ENCODE assay signal across 1 cellular context in the genomic region with DNA sequence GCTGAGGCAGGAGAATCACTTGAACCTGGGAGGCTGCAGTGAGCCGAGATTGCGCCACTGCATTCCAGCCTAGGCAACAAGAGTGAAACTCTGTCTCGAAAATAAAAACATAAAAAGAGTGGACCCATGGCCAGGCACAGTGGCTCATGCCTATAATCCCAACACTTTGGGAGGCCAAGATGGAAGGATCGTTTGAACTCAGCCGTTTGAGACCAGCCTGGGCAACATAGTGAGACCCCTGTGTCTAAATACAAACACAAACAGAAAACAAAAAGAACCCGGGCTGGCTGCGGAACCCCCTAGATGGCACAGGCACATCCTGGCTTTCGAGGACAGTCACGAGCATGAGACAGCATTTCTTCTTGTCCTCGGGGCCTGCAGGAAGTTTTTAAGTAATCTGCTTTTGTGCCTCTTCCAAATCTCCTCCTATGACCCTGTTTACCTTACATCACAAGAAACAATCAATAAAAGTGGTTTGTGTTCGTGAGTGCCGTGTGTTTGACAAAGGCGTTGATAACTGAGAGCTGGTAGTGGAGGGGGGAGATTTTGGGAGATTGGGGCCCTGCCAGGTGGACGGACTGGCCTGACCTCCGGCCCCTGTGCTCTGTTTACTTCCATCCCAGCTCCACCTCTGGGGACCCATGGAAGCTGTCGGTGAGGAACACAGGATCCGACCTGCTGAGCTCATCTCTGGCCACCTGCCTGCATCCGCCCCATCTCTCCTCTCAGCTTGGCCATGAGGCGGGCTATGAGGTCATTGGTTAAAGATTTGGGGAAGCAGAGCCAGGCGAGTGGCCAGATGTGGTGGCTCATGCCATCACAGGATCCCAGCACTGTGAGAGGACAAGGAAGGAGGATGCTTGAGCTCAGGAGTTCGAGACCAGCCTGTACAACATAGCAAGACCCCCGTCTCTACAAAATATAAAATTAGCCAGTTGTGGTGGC.
A peak's percentile ranks its signal among the peaks of the same experiment; 100 is the strongest.
TF ChIP-seq lines count a peak whose summit lies in the region.

No MANE protein-coding gene starts in this region.

TF ChIP-seq in K562, 482 proteins besides CTCF, POLR2A, EP300 and RAD21 (continued from another document and continues in another):
- TF ChIP-seq, protein P1, sequence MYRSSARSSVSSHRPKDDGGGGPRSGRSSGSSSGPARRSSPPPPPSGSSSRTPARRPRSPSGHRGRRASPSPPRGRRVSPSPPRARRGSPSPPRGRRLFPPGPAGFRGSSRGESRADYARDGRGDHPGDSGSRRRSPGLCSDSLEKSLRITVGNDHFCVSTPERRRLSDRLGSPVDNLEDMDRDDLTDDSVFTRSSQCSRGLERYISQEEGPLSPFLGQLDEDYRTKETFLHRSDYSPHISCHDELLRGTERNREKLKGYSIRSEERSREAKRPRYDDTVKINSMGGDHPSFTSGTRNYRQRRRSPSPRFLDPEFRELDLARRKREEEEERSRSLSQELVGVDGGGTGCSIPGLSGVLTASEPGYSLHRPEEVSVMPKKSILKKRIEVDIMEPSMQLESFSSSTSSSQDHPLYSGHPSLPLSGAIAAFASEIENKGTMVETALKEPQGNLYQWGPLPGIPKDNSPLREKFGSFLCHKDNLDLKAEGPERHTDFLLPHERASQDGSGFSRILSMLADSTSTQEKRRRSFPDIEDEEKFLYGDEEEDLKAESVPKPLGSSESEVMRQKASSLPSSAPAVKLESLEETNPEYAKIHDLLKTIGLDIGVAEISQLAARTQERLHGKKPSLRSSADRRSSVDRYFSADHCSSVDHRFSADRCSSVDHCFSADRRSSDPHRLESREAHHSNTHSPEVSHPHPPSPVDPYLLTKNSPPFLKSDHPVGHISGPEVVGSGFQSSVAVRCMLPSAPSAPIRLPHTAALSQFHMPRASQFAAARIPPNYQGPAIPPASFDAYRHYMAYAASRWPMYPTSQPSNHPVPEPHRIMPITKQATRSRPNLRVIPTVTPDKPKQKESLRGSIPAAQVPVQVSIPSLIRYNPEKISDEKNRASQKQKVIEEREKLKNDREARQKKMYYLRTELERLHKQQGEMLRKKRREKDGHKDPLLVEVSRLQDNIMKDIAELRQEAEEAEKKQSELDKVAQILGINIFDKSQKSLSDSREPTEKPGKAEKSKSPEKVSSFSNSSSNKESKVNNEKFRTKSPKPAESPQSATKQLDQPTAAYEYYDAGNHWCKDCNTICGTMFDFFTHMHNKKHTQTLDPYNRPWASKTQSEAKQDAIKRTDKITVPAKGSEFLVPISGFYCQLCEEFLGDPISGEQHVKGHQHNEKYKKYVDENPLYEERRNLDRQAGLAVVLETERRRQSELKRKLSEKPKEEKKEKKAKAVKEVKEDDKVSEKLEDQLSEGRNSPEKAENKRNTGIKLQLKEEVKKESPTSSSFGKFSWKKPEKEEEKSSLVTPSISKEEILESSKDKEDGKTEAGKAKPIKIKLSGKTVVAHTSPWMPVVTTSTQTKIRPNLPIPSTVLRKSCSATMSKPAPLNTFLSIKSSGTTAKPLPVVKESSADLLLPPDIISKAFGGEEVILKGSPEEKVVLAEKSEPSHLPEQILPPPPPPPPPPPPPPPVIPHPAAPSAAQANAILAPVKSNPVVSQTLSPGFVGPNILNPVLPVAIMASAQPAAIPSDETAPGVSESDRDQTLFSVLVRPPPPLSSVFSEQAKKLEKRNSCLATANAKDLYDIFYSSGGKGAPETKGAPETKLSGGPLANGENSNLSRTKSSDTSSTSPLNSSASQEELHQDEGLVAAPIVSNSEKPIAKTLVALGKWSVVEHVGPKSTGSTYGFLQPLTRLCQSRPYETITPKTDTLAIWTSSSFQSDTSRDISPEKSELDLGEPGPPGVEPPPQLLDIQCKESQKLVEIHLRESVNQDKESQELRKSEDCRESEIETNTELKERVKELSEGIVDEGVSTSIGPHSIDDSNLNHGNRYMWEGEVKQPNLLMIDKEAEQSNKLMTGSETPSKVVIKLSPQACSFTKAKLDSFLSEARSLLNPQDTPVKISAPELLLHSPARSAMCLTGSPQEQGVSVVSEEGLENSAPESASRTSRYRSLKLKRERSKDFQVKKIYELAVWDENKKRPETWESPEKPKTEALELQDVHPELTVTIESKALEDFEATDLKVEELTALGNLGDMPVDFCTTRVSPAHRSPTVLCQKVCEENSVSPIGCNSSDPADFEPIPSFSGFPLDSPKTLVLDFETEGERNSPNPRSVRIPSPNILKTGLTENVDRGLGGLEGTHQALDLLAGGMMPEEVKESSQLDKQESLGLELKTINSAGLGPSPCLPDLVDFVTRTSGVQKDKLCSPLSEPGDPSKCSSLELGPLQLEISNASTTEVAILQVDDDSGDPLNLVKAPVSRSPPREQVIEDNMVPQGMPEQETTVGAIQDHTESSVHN (IDR thresholded peaks at IDR 0.05; ENCODE audit: borderline replicate concordance in 1 of 2, low read depth in 1 of 2) = 0 out of 4 replicates have a peak, but pooled peaks of 1 of the 2 experiments have one; percentile 39
- TF ChIP-seq ZNF589 (CRISPR knock-in tag; IDR thresholded peaks at IDR 0.05; ENCODE audit: low read depth) = peak; percentile 81
- TF ChIP-seq FOXA3 (CRISPR knock-in tag; conservative IDR thresholded peaks at IDR 0.05 in 1 of 2, IDR thresholded peaks at IDR 0.05 in 1 of 2) = peak in 1 of 2 experiments; percentile 76; a peak in 2 of 4 replicates
- TF ChIP-seq, protein P2, sequence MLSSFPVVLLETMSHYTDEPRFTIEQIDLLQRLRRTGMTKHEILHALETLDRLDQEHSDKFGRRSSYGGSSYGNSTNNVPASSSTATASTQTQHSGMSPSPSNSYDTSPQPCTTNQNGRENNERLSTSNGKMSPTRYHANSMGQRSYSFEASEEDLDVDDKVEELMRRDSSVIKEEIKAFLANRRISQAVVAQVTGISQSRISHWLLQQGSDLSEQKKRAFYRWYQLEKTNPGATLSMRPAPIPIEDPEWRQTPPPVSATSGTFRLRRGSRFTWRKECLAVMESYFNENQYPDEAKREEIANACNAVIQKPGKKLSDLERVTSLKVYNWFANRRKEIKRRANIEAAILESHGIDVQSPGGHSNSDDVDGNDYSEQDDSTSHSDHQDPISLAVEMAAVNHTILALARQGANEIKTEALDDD (IDR thresholded peaks at IDR 0.05) = no peak
- peak; percentile 74 for TF ChIP-seq NFIC (IDR thresholded peaks at IDR 0.05)
- no peak for TF ChIP-seq ZNF165 (CRISPR knock-in tag; IDR thresholded peaks at IDR 0.05; ENCODE audit: borderline replicate concordance)
- TF ChIP-seq ADNP (tag; IDR thresholded peaks at IDR 0.05) = no peak
- no peak for TF ChIP-seq KLF6 (CRISPR knock-in tag; IDR thresholded peaks at IDR 0.05; ENCODE audit: borderline replicate concordance)
- 0 out of 2 replicates have a peak, but pooled peaks have one; percentile 74 for TF ChIP-seq FOXP1 (CRISPR knock-in tag; IDR thresholded peaks at IDR 0.05)
- TF ChIP-seq MEIS2 (IDR thresholded peaks at IDR 0.05; ENCODE audit: partially characterized antibody) = peak; percentile 60
- TF ChIP-seq GABPB1 (CRISPR knock-in tag; IDR thresholded peaks at IDR 0.05) = 0 out of 2 replicates have a peak, but pooled peaks have one; percentile 54
- TF ChIP-seq, protein P3, sequence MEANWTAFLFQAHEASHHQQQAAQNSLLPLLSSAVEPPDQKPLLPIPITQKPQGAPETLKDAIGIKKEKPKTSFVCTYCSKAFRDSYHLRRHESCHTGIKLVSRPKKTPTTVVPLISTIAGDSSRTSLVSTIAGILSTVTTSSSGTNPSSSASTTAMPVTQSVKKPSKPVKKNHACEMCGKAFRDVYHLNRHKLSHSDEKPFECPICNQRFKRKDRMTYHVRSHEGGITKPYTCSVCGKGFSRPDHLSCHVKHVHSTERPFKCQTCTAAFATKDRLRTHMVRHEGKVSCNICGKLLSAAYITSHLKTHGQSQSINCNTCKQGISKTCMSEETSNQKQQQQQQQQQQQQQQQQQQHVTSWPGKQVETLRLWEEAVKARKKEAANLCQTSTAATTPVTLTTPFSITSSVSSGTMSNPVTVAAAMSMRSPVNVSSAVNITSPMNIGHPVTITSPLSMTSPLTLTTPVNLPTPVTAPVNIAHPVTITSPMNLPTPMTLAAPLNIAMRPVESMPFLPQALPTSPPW (CRISPR knock-in tag; IDR thresholded peaks at IDR 0.05) = peak; percentile 56; the same call in 1 of the 2 replicates
- no peak for TF ChIP-seq ZSCAN32 (CRISPR knock-in tag; IDR thresholded peaks at IDR 0.05)
- 0 out of 2 replicates have a peak, but pooled peaks have one; percentile 30 for TF ChIP-seq ZNF431 (CRISPR knock-in tag; IDR thresholded peaks at IDR 0.05)
- TF ChIP-seq, protein P4, sequence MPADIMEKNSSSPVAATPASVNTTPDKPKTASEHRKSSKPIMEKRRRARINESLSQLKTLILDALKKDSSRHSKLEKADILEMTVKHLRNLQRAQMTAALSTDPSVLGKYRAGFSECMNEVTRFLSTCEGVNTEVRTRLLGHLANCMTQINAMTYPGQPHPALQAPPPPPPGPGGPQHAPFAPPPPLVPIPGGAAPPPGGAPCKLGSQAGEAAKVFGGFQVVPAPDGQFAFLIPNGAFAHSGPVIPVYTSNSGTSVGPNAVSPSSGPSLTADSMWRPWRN (IDR thresholded peaks at IDR 0.05; ENCODE audit: low read depth) = 0 out of 2 replicates have a peak, but pooled peaks have one; percentile 47
- TF ChIP-seq PCBP1 (IDR thresholded peaks at IDR 0.05; ENCODE audit: low read depth, low read length, poor library complexity, severe bottlenecking) = no peak
- TF ChIP-seq SRF (CRISPR knock-in tag; IDR thresholded peaks at IDR 0.05) = no peak
- peak; percentile 100 for TF ChIP-seq CTBP1 (IDR thresholded peaks at IDR 0.05; ENCODE audit: borderline replicate concordance)
- no peak for TF ChIP-seq HNRNPL (IDR thresholded peaks at IDR 0.05; ENCODE audit: low read depth, low read length)
- no peak for TF ChIP-seq ZNF717 (CRISPR knock-in tag; IDR thresholded peaks at IDR 0.05)
- TF ChIP-seq, protein P5, sequence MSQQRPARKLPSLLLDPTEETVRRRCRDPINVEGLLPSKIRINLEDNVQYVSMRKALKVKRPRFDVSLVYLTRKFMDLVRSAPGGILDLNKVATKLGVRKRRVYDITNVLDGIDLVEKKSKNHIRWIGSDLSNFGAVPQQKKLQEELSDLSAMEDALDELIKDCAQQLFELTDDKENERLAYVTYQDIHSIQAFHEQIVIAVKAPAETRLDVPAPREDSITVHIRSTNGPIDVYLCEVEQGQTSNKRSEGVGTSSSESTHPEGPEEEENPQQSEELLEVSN (IDR thresholded peaks at IDR 0.05; ENCODE audit: borderline replicate concordance in 1 of 2, extremely low read depth in 1 of 2, insufficient read depth in 1 of 2, insufficient read length in 1 of 2, low read depth in 1 of 2, low read length in 1 of 2, poor library complexity in 1 of 2, severe bottlenecking in 1 of 2) = peak in 1 of 2 experiments; percentile 87
- no peak for TF ChIP-seq ERF (CRISPR knock-in tag; IDR thresholded peaks at IDR 0.05)
- TF ChIP-seq HMGN3 (IDR thresholded peaks at IDR 0.05; ENCODE audit: borderline replicate concordance, extremely low read depth, insufficient read length, low read depth, low read length) = peak; percentile 36
- TF ChIP-seq SMARCA4 (IDR thresholded peaks at IDR 0.05) = peak; percentile 61
- no peak for TF ChIP-seq PCBP2 (IDR thresholded peaks at IDR 0.05; ENCODE audit: low read depth, low read length, poor library complexity, severe bottlenecking)
- peak; percentile 99 for TF ChIP-seq ZEB2 (IDR thresholded peaks at IDR 0.05)
- peak; percentile 88 for TF ChIP-seq ZNF316 (IDR thresholded peaks at IDR 0.05)
- no peak for TF ChIP-seq EWSR1 (IDR thresholded peaks at IDR 0.05; ENCODE audit: borderline replicate concordance, low read depth, partially characterized antibody)
- peak; percentile 34; the same call in 1 of the 2 replicates for TF ChIP-seq TCF3 (CRISPR knock-in tag; IDR thresholded peaks at IDR 0.05)
- no peak for TF ChIP-seq POLR3G (IDR thresholded peaks at IDR 0.05; ENCODE audit: extremely low read depth, insufficient read length, insufficient replicate concordance)
- peak; percentile 62 for TF ChIP-seq CREB1 (IDR thresholded peaks at IDR 0.05)
- peak; percentile 69 for TF ChIP-seq CREB1 (CRISPR knock-in tag; IDR thresholded peaks at IDR 0.05)
- TF ChIP-seq, protein P6, sequence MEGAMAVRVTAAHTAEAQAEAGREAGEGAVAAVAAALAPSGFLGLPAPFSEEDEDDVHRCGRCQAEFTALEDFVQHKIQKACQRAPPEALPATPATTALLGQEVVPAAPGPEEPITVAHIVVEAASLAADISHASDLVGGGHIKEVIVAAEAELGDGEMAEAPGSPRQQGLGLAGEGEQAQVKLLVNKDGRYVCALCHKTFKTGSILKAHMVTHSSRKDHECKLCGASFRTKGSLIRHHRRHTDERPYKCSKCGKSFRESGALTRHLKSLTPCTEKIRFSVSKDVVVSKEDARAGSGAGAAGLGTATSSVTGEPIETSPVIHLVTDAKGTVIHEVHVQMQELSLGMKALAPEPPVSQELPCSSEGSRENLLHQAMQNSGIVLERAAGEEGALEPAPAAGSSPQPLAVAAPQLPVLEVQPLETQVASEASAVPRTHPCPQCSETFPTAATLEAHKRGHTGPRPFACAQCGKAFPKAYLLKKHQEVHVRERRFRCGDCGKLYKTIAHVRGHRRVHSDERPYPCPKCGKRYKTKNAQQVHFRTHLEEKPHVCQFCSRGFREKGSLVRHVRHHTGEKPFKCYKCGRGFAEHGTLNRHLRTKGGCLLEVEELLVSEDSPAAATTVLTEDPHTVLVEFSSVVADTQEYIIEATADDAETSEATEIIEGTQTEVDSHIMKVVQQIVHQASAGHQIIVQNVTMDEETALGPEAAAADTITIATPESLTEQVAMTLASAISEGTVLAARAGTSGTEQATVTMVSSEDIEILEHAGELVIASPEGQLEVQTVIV (CRISPR knock-in tag; IDR thresholded peaks at IDR 0.05; ENCODE audit: borderline replicate concordance) = no peak
- 0 out of 2 replicates have a peak, but pooled peaks have one; percentile 6 for TF ChIP-seq GATAD2A (IDR thresholded peaks at IDR 0.05)
- TF ChIP-seq ILF3 (IDR thresholded peaks at IDR 0.05; ENCODE audit: borderline replicate concordance) = no peak
- TF ChIP-seq PPARD (CRISPR knock-in tag; IDR thresholded peaks at IDR 0.05) = no peak
- peak; percentile 69; the same call in 1 of the 2 replicates for TF ChIP-seq ZNF766 (CRISPR knock-in tag; conservative IDR thresholded peaks at IDR 0.05)
- TF ChIP-seq GTF2A2 (tag; IDR thresholded peaks at IDR 0.05) = no peak
- no peak for TF ChIP-seq MCM7 (IDR thresholded peaks at IDR 0.05)
- no peak for TF ChIP-seq HMG20A (CRISPR knock-in tag; conservative IDR thresholded peaks at IDR 0.05)
- no peak for TF ChIP-seq KDM4B (IDR thresholded peaks at IDR 0.05; ENCODE audit: borderline replicate concordance in 2 of 2, low read depth in 1 of 2)
